18 cellular contexts compared by ENCODE assay signal in genomic region chr5:180441577-180441976, GRCh38. TPM values are rescaled to one million over a fixed set of nuclear protein-coding genes. Genes with fewer than 3 reads are reported as not detected.
DNase-seq lines count a peak whose midpoint lies in the region; ATAC-seq and TF ChIP-seq lines count a peak whose summit lies in the region.
"Had no signal": no experiment of that assay in that cellular context is flagged by ENCODE, and none has a peak within 500 bp of the region (broad histone marks: within the 10 kb centered on the region; RNA-seq: fewer than 3 reads in every experiment).

No MANE protein-coding gene starts in this region.

- no peak overlapping the region for H3K4me3 ChIP-seq in breast epithelium
- no peak overlapping the region for H3K4me3 ChIP-seq in choroid plexus epithelial cell (ENCODE audit: low read depth, low read length)
- H3K4me3 ChIP-seq in left lung = no peak overlapping the region
- no peak overlapping the region for H3K4me3 ChIP-seq in upper lobe of right lung
- no peak overlapping the region for H3K4me3 ChIP-seq in tibial artery
- H3K4me3 ChIP-seq: adrenal gland had no signal

- H3K9me3 ChIP-seq in breast epithelium (peaks cover 16 to 28% of the 10 kb centered on the region in 2 donors), left lung (peaks cover 0 to 9% of the 10 kb centered on the region in 2 donors), upper lobe of right lung (no peaks in the 10 kb centered on the region), tibial artery (peaks cover 0 to 31% (median 27%) of the 10 kb centered on the region in 3 donors)

- H3K36me3 ChIP-seq in breast epithelium = no peaks in the 10 kb centered on the region
- H3K36me3 ChIP-seq in left lung = no peaks in the 10 kb centered on the region
- no peaks in the 10 kb centered on the region for H3K36me3 ChIP-seq in upper lobe of right lung
- no peaks in the 10 kb centered on the region for H3K36me3 ChIP-seq in tibial artery
- H3K36me3 ChIP-seq: adrenal gland had no signal

- H3K27me3 ChIP-seq in breast epithelium = no peaks in the 10 kb centered on the region
- H3K27me3 ChIP-seq in left lung = peaks cover 0 to 4% of the 10 kb centered on the region in 2 donors
- H3K27me3 ChIP-seq in upper lobe of right lung = peaks cover 4% of the 10 kb centered on the region
- H3K27me3 ChIP-seq in tibial artery = peaks cover 0 to 3% of the 10 kb centered on the region in 2 donors
- H3K27me3 ChIP-seq: adrenal gland had no signal

- no peaks in the 10 kb centered on the region for H3K27me3 Mint-ChIP-seq in MCF 10A (ENCODE audit: insufficient read depth, unreplicated experiment)

- ATAC-seq in left lung = peak; percentile 95
- ATAC-seq in upper lobe of right lung = peak; percentile 94
- ATAC-seq in GM21515 (IDR thresholded peaks at IDR 0.05; ENCODE audit: unreplicated experiment) = no peak
- ATAC-seq: left colon had no signal

- peaks cover 15% of the 10 kb centered on the region for H3K4me1 Mint-ChIP-seq in MCF 10A (ENCODE audit: insufficient read depth, unreplicated experiment)
- H3K4me1 Mint-ChIP-seq: activated CD4-positive, alpha-beta memory T cell treated with anti-CD3 and anti-CD28 coated beads, Interleukin-2, amount 10 ng/mL, durations not matched to agents 7 days and 5 days; naive B cell had no signal

- CTCF ChIA-PET in MCF 10A (lab: Yijun Ruan, JAX) = interaction anchor here (0.6 to 2.6 kb wide), 7 partner anchors 11 to 277 kb away, joined by 3 to 10 read pairs (median 4); no protein-coding TSS in a partner anchor

- peaks cover 18% of the 10 kb centered on the region for H3K9me3 Mint-ChIP-seq in MCF 10A (ENCODE audit: unreplicated experiment)
- H3K9me3 Mint-ChIP-seq: activated CD4-positive, alpha-beta memory T cell treated with anti-CD3 and anti-CD28 coated beads, Interleukin-2, amount 10 ng/mL, durations not matched to agents 7 days and 5 days; activated T-helper 1 cell treated with anti-CD3 and anti-CD28 coated beads, Interleukin-12 subunit alpha, Interleukin-12 subunit beta, Interleukin-2, Interleukin-4 antibody, amounts not matched to agents 30 ng/mL and 10 ng/mL and 1 ng/mL, durations not matched to agents 14 hours and 24 hours and 36 hours had no signal

- BruUV-seq in MCF 10A (replicated peaks; lab: Mats Ljungman, UMichigan) = no TSS peak

- no peak for TF ChIP-seq POLR2A in breast epithelium (IDR thresholded peaks at IDR 0.05)

- H3K27ac Mint-ChIP-seq in MCF 10A (ENCODE audit: low read depth, unreplicated experiment) = peak overlapping the region; percentile 88
- H3K27ac Mint-ChIP-seq: activated CD4-positive, alpha-beta memory T cell treated with anti-CD3 and anti-CD28 coated beads, Interleukin-2, amount 10 ng/mL, durations not matched to agents 7 days and 5 days; activated T-helper 1 cell treated with anti-CD3 and anti-CD28 coated beads, Interleukin-12 subunit alpha, Interleukin-12 subunit beta, Interleukin-2, Interleukin-4 antibody, amounts not matched to agents 30 ng/mL and 10 ng/mL and 1 ng/mL, durations not matched to agents 14 hours and 24 hours and 36 hours; naive B cell had no signal

- TF ChIP-seq CTCF in MCF 10A (IDR thresholded peaks at IDR 0.05; ENCODE audit: unreplicated experiment) (no peak), breast epithelium (IDR thresholded peaks at IDR 0.05) (no peak), choroid plexus epithelial cell (conservative IDR thresholded peaks at IDR 0.05; ENCODE audit: low read depth, low read length) (no peak), left lung (IDR thresholded peaks at IDR 0.05) (no peak), upper lobe of right lung (IDR thresholded peaks at IDR 0.05) (no peak), tibial artery (IDR thresholded peaks at IDR 0.05) (no peak)

- peak overlapping the region; percentile 58 for H3K4me3 Mint-ChIP-seq in MCF 10A (ENCODE audit: unreplicated experiment)
- H3K4me3 Mint-ChIP-seq: activated CD4-positive, alpha-beta memory T cell treated with anti-CD3 and anti-CD28 coated beads, Interleukin-2, amount 10 ng/mL, durations not matched to agents 7 days and 5 days; activated T-helper 1 cell treated with anti-CD3 and anti-CD28 coated beads, Interleukin-12 subunit alpha, Interleukin-12 subunit beta, Interleukin-2, Interleukin-4 antibody, amounts not matched to agents 30 ng/mL and 10 ng/mL and 1 ng/mL, durations not matched to agents 14 hours and 24 hours and 36 hours; naive B cell had no signal

- POLR2A ChIA-PET in MCF 10A (lab: Yijun Ruan, JAX) = interaction anchor here (0.7 to 3.0 kb wide), 18 partner anchors 9 to 270 kb away, joined by 3 to 16 read pairs (median 3); partner anchors contain the start of genes CNOT6 and GFPT2

- H3K4me1 ChIP-seq in breast epithelium (no peaks in the 10 kb centered on the region), left lung (no peaks in the 10 kb centered on the region), upper lobe of right lung (no peaks in the 10 kb centered on the region), tibial artery (no peaks in the 10 kb centered on the region)
- H3K4me1 ChIP-seq: adrenal gland had no signal

- no peaks in the 10 kb centered on the region for H3K36me3 Mint-ChIP-seq in MCF 10A (ENCODE audit: insufficient read depth, unreplicated experiment)

- no peak overlapping the region for H3K27ac ChIP-seq in breast epithelium
- H3K27ac ChIP-seq in left lung = no peak overlapping the region
- peak overlapping the region; percentile 60 for H3K27ac ChIP-seq in upper lobe of right lung
- H3K27ac ChIP-seq in tibial artery = no peak overlapping the region
- H3K27ac ChIP-seq: 22Rv1, adrenal gland had no signal

- intact Hi-C loops in MCF 10A (cut with micrococcal nuclease) (loop anchor here (1.0 kb wide), 1 partner anchor 26 kb away; no protein-coding TSS in a partner anchor), breast epithelium (cut with DNase I; ENCODE audit: low total_unique reads) (loop anchor here (10.0 kb wide), 1 partner anchor 303 kb away; the partner anchor contains the start of gene OR2Y1), left lung (cut with DNase I) (no loop called here), upper lobe of right lung (cut with DNase I) (no loop called here), tibial artery (cut with DNase I; ENCODE audit: low total_unique reads) (no loop called here)

- DNase-seq in MCF 10A (ENCODE audit: unreplicated experiment) (peak; percentile 100), breast epithelium (ENCODE audit: low spot score in 2 of 2) (no peak), choroid plexus epithelial cell (ENCODE audit: low read depth) (peak; percentile 54), left lung (peak; percentile 71 to 86), upper lobe of right lung (peak; percentile 92), tibial artery (no peak)
- no peak for DNase-seq in stimulated activated CD4-positive, alpha-beta T cell treated with anti-CD3 and anti-CD28 coated beads, Interleukin-12 subunit alpha, Interleukin-12 subunit beta, amount 100 ng/mL, for 4 hours
- DNase-seq: activated CD4-positive, alpha-beta memory T cell treated with anti-CD3 and anti-CD28 coated beads, Interleukin-2, amount 10 ng/mL, durations not matched to agents 7 days and 5 days; adrenal gland; DMS79; left colon; MM.1S; naive B cell; NCI-H187 treated with DMSO at 0.1 percent for 48 hours; NCI-H526 treated with DMSO at 0.1 percent for 48 hours had no signal

RNA-seq across cellular contexts. Expression of gene CNOT6, which starts 52.6 kb away (rescaled TPM):
- 67.0 and 73.1 TPM in 2 replicates for total RNA-seq in MCF 10A (2022)
- 10 to 100 TPM in 2 of 3 donors, 1 to 10 TPM in 1; 9.8 to 26.2 (median 19.0) TPM for total RNA-seq in breast epithelium
- total RNA-seq in left lung = 10 to 100 TPM; 29.1 to 30.7 TPM
- 21.7 TPM for total RNA-seq in upper lobe of right lung

Comparison
In these comparisons a context has a peak if more than half of its experiments do, and no peak if none do; other contexts are left out.
1. DNase-seq: peak in MCF 10A (single experiment), choroid plexus epithelial cell (single experiment), left lung (2 of 2) and upper lobe of right lung (single experiment); none in breast epithelium (0 of 2), tibial artery (0 of 2) and stimulated activated CD4-positive, alpha-beta T cell treated with anti-CD3 and anti-CD28 coated beads, Interleukin-12 subunit alpha, Interleukin-12 subunit beta, amount 100 ng/mL, for 4 hours (single experiment).
2. intact Hi-C loops: an anchor here in MCF 10A (1.0 kb wide) and breast epithelium (10.0 kb wide); none called in left lung, upper lobe of right lung and tibial artery.